Comparison of ENCODE assay signal across 1 cellular context in the genomic region with DNA sequence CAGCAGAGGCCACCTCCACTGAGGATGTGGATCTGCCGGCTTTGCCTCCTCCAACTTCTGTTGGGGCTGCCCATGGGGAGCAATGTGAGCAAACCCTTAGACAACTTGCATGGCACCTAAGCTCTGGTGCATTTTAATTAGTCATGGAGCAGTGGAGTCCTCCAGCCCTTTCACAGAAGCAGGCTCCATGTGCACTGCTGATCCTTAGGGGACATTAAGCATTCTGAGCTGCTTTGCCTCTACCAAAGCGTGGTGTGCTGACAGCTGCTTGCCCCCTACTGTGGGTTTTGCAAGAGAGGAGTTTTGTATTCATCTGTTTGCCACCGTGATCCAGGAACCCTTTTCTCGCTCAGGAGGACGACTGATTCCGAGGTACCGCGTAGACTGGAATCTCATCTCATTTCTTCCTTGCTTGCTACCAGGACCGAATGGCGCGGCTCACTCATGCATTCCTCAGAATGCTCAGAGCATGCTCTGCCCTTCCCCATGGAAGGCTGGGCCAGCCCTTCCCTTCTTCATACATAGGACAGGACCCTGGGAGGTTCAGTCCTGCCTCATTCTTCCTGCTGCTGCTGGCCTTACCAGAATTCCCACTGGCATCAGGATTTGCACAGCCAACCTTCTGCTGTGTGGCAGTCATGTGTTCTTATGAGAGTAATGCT.
TF ChIP-seq lines count a peak whose summit lies in the region.

No MANE protein-coding gene starts in this region.

TF ChIP-seq in GM23338, 12 proteins besides CTCF, POLR2A, EP300 and RAD21 (continued from another document):
- TF ChIP-seq, protein P1, sequence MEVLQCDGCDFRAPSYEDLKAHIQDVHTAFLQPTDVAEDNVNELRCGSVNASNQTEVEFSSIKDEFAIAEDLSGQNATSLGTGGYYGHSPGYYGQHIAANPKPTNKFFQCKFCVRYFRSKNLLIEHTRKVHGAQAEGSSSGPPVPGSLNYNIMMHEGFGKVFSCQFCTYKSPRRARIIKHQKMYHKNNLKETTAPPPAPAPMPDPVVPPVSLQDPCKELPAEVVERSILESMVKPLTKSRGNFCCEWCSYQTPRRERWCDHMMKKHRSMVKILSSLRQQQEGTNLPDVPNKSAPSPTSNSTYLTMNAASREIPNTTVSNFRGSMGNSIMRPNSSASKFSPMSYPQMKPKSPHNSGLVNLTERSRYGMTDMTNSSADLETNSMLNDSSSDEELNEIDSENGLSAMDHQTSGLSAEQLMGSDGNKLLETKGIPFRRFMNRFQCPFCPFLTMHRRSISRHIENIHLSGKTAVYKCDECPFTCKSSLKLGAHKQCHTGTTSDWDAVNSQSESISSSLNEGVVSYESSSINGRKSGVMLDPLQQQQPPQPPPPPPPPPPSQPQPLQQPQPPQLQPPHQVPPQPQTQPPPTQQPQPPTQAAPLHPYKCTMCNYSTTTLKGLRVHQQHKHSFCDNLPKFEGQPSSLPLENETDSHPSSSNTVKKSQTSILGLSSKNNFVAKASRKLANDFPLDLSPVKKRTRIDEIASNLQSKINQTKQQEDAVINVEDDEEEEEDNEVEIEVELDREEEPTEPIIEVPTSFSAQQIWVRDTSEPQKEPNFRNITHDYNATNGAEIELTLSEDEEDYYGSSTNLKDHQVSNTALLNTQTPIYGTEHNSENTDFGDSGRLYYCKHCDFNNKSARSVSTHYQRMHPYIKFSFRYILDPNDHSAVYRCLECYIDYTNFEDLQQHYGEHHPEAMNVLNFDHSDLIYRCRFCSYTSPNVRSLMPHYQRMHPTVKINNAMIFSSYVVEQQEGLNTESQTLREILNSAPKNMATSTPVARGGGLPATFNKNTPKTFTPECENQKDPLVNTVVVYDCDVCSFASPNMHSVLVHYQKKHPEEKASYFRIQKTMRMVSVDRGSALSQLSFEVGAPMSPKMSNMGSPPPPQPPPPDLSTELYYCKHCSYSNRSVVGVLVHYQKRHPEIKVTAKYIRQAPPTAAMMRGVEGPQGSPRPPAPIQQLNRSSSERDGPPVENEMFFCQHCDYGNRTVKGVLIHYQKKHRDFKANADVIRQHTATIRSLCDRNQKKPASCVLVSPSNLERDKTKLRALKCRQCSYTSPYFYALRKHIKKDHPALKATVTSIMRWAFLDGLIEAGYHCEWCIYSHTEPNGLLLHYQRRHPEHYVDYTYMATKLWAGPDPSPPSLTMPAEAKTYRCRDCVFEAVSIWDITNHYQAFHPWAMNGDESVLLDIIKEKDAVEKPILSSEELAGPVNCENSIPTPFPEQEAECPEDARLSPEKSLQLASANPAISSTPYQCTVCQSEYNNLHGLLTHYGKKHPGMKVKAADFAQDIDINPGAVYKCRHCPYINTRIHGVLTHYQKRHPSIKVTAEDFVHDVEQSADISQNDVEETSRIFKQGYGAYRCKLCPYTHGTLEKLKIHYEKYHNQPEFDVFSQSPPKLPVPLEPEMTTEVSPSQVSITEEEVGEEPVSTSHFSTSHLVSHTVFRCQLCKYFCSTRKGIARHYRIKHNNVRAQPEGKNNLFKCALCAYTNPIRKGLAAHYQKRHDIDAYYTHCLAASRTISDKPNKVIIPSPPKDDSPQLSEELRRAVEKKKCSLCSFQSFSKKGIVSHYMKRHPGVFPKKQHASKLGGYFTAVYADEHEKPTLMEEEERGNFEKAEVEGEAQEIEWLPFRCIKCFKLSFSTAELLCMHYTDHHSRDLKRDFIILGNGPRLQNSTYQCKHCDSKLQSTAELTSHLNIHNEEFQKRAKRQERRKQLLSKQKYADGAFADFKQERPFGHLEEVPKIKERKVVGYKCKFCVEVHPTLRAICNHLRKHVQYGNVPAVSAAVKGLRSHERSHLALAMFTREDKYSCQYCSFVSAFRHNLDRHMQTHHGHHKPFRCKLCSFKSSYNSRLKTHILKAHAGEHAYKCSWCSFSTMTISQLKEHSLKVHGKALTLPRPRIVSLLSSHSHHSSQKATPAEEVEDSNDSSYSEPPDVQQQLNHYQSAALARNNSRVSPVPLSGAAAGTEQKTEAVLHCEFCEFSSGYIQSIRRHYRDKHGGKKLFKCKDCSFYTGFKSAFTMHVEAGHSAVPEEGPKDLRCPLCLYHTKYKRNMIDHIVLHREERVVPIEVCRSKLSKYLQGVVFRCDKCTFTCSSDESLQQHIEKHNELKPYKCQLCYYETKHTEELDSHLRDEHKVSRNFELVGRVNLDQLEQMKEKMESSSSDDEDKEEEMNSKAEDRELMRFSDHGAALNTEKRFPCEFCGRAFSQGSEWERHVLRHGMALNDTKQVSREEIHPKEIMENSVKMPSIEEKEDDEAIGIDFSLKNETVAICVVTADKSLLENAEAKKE (CRISPR knock-in tag; IDR thresholded peaks at IDR 0.05): no peak
- TF ChIP-seq EZH2phosphoT487 (IDR thresholded peaks at IDR 0.05; ENCODE audit: unreplicated experiment): no peak
- TF ChIP-seq POLR2AphosphoS5 (IDR thresholded peaks at IDR 0.05; ENCODE audit: low read depth): no peak
- TF ChIP-seq, protein P2, sequence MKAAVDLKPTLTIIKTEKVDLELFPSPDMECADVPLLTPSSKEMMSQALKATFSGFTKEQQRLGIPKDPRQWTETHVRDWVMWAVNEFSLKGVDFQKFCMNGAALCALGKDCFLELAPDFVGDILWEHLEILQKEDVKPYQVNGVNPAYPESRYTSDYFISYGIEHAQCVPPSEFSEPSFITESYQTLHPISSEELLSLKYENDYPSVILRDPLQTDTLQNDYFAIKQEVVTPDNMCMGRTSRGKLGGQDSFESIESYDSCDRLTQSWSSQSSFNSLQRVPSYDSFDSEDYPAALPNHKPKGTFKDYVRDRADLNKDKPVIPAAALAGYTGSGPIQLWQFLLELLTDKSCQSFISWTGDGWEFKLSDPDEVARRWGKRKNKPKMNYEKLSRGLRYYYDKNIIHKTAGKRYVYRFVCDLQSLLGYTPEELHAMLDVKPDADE (IDR thresholded peaks at IDR 0.05): no peak
